Comparison of ENCODE assay signal across 19 cellular contexts in genomic region chr3:161291191-161291901, GRCh38.
A peak's percentile ranks its signal among the peaks of the same experiment; 100 is the strongest.
DNase-seq lines count a peak whose midpoint lies in the region; ATAC-seq, FAIRE-seq and TF ChIP-seq lines count a peak whose summit lies in the region.
"Had no signal": no experiment of that assay in that cellular context is flagged by ENCODE, and none has a peak within 500 bp of the region (broad histone marks: within the 10 kb centered on the region; RNA-seq: fewer than 3 reads in every experiment).

No MANE protein-coding gene starts in this region.

- no peak overlapping the region for H3K4me2 ChIP-seq in HCT116 (ENCODE audit: low read length)

- H3K27me3 ChIP-seq in HCT116 (ENCODE audit: insufficient read depth, low read length) (no peaks in the 10 kb centered on the region), pancreas (no peaks in the 10 kb centered on the region), sigmoid colon (no peaks in the 10 kb centered on the region)
- H3K27me3 ChIP-seq: gastrocnemius medialis had no signal

- no peak for TF ChIP-seq RAD21 in HCT116 (IDR thresholded peaks at IDR 0.05; ENCODE audit: low read depth)

- BruUV-seq in HCT116 (replicated peaks; lab: Mats Ljungman, UMichigan) (no TSS peak), MCF 10A (replicated peaks; lab: Mats Ljungman, UMichigan) (no TSS peak)

- no peaks in the 10 kb centered on the region for H3K79me2 ChIP-seq in HCT116 (ENCODE audit: insufficient read depth, low read length)

- H3K27me3 Mint-ChIP-seq in MCF 10A (ENCODE audit: insufficient read depth, unreplicated experiment) = no peaks in the 10 kb centered on the region
- H3K27me3 Mint-ChIP-seq: B cell had no signal

- TF ChIP-seq EP300 in sigmoid colon (IDR thresholded peaks at IDR 0.05) = no peak

- H3K27ac ChIP-seq in HCT116 (ENCODE audit: low read depth, low read length) = no peak overlapping the region
- no peak overlapping the region for H3K27ac ChIP-seq in pancreas
- no peak overlapping the region for H3K27ac ChIP-seq in sigmoid colon
- H3K27ac ChIP-seq: gastrocnemius medialis had no signal

- no peak for TF ChIP-seq CTCF in HCT116 (IDR thresholded peaks at IDR 0.05 in 2 of 3, conservative IDR thresholded peaks at IDR 0.05 in 1 of 3; ENCODE audit: borderline replicate concordance in 1 of 3, insufficient read depth in 1 of 3, low read depth in 2 of 3, low read length in 2 of 3)
- no peak for TF ChIP-seq CTCF in MCF 10A (IDR thresholded peaks at IDR 0.05; ENCODE audit: unreplicated experiment)
- TF ChIP-seq CTCF in pancreas (IDR thresholded peaks at IDR 0.05) = no peak
- TF ChIP-seq CTCF in sigmoid colon (IDR thresholded peaks at IDR 0.05) = no peak

- H3K27ac Mint-ChIP-seq in MCF 10A (ENCODE audit: low read depth, unreplicated experiment) = peak overlapping the region; percentile 44
- H3K27ac Mint-ChIP-seq: activated CD4-positive, alpha-beta T cell treated with anti-CD3 and anti-CD28 coated beads, Interleukin-2, amount 10 ng/mL, durations not matched to agents 24 days and 14 days; activated naive CD8-positive, alpha-beta T cell treated with anti-CD3 and anti-CD28 coated beads for 36 hours; B cell; effector memory CD8-positive, alpha-beta T cell; immature natural killer cell had no signal

- DNase-seq in HCT116 (ENCODE audit: low read depth, low spot score) (no peak), NCI-H2107 treated with DMSO at 0.1 percent for 48 hours (lab: John Stamatoyannopoulos, UW; ENCODE audit: unreplicated experiment) (peak; percentile 100), MCF 10A (ENCODE audit: unreplicated experiment) (peak; percentile 97), pancreas (peak; percentile 48 to 78 (median 60)), sigmoid colon (no peak), 8988T (no peak)
- no peak for DNase-seq in NK-92 treated with Interleukin-12 subunit alpha and Interleukin-12 subunit beta, amount 100 ng/mL, for 24 hours (lab: John Stamatoyannopoulos, UW)
- DNase-seq: activated CD4-positive, alpha-beta T cell treated with anti-CD3 and anti-CD28 coated beads, Interleukin-2, amount 10 ng/mL, durations not matched to agents 24 days and 14 days; activated naive CD8-positive, alpha-beta T cell treated with anti-CD3 and anti-CD28 coated beads for 36 hours; activated T-cell treated with anti-CD3 and anti-CD28 coated beads, Interleukin-2, amount 50 U/mL, for 1 hour; effector memory CD8-positive, alpha-beta T cell; gastrocnemius medialis; immature natural killer cell; KG1; NCI-H1436 treated with DMSO at 0.1 percent for 48 hours; stimulated activated naive CD4-positive, alpha-beta T cell treated with Interleukin-2 at 50 U/mL for 16 hours; T-helper 9 cell had no signal

- H3K36me3 ChIP-seq in HCT116 (ENCODE audit: control insufficient read depth in 1 of 2, insufficient read depth in 2 of 2, low read length in 2 of 2) (no peaks in the 10 kb centered on the region), pancreas (no peaks in the 10 kb centered on the region), sigmoid colon (no peaks in the 10 kb centered on the region)
- H3K36me3 ChIP-seq: gastrocnemius medialis, HAP-1 had no signal

- TF ChIP-seq POLR2A in HCT116 (IDR thresholded peaks at IDR 0.05; ENCODE audit: borderline replicate concordance, extremely low read depth, insufficient read depth, insufficient read length) = no peak
- TF ChIP-seq POLR2A in sigmoid colon (IDR thresholded peaks at IDR 0.05) = no peak

- H3K4me3 ChIP-seq in HCT116 (replicated peaks in 1 of 2; ENCODE audit: low read depth in 1 of 2, low read length in 2 of 2) (no peak overlapping the region), pancreas (no peak overlapping the region), sigmoid colon (no peak overlapping the region)
- H3K4me3 ChIP-seq: gastrocnemius medialis, HAP-1 had no signal

- no peaks in the 10 kb centered on the region for H3K9me3 Mint-ChIP-seq in MCF 10A (ENCODE audit: unreplicated experiment)
- H3K9me3 Mint-ChIP-seq: effector memory CD8-positive, alpha-beta T cell had no signal

- H3K9me2 ChIP-seq in HCT116 (ENCODE audit: insufficient read depth) = no peaks in the 10 kb centered on the region

- no peak overlapping the region for H3K9ac ChIP-seq in HCT116 (ENCODE audit: low read length)

- RAD21 ChIA-PET in HCT116 (lab: Charles Lee; ENCODE audit: low non-redundant PET in 1 of 2, low total read pairs in 2 of 2, uncharacterized antibody in 2 of 2, unreplicated experiment in 2 of 2) = no interaction called here

- WGBS in pancreas, 2 donors = 73 to 76% methylated on average over 5 of the region's 5 CpGs
- 75 to 92% methylated on average over 5 of the region's 5 CpGs for WGBS in sigmoid colon, 2 donors

- CTCF ChIA-PET in HCT116 (lab: Charles Lee) (no interaction called here), MCF 10A (lab: Yijun Ruan, JAX) (interaction anchor here (0.6 to 2.1 kb wide), 11 partner anchors 11 to 443 kb away, joined by 3 to 16 read pairs (median 5); no protein-coding TSS in a partner anchor)

- FAIRE-seq in pancreas (lab: Jason Lieb, UNC) = no peak

- ATAC-seq in HCT116 (0 out of 2 replicates have a peak, but pooled peaks have one; percentile 25), pancreas (peak; percentile 70 to 86 (median 82))
- ATAC-seq: effector memory CD8-positive, alpha-beta T cell; gastrocnemius medialis had no signal

- H3K9me3 ChIP-seq in HCT116 (ENCODE audit: control insufficient read depth in 1 of 2, insufficient read depth in 1 of 2, low read depth in 1 of 2, low read length in 2 of 2) (no peaks in the 10 kb centered on the region; a peak in 2 of 4 replicates), pancreas (no peaks in the 10 kb centered on the region), sigmoid colon (no peaks in the 10 kb centered on the region)
- H3K9me3 ChIP-seq: gastrocnemius medialis, HAP-1 had no signal

- no peak overlapping the region for H2AFZ ChIP-seq in HCT116 (ENCODE audit: low read depth, low read length, poor library complexity, severe bottlenecking)

- POLR2A ChIA-PET in HCT116 (lab: Charles Lee) (no interaction called here), MCF 10A (lab: Yijun Ruan, JAX) (interaction anchor here (0.6 to 1.8 kb wide), 14 partner anchors 10 to 1526 kb away, joined by 3 to 9 read pairs (median 4); partner anchors contain the start of gene SPTSSB)

- H3K4me1 Mint-ChIP-seq in MCF 10A (ENCODE audit: insufficient read depth, unreplicated experiment) = peaks cover 14% of the 10 kb centered on the region
- H3K4me1 Mint-ChIP-seq: activated CD4-positive, alpha-beta T cell treated with anti-CD3 and anti-CD28 coated beads, Interleukin-2, amount 10 ng/mL, durations not matched to agents 24 days and 14 days; activated naive CD8-positive, alpha-beta T cell treated with anti-CD3 and anti-CD28 coated beads for 36 hours; B cell; immature natural killer cell had no signal

- peak overlapping the region; percentile 29 for H3K4me3 Mint-ChIP-seq in MCF 10A (ENCODE audit: unreplicated experiment)
- H3K4me3 Mint-ChIP-seq: activated CD4-positive, alpha-beta T cell treated with anti-CD3 and anti-CD28 coated beads, Interleukin-2, amount 10 ng/mL, durations not matched to agents 24 days and 14 days; activated naive CD8-positive, alpha-beta T cell treated with anti-CD3 and anti-CD28 coated beads for 36 hours; B cell; effector memory CD8-positive, alpha-beta T cell; immature natural killer cell had no signal

- H4K20me1 ChIP-seq in HCT116 (ENCODE audit: insufficient read depth) = no peaks in the 10 kb centered on the region

- H3K36me3 Mint-ChIP-seq in MCF 10A (ENCODE audit: insufficient read depth, unreplicated experiment) = no peaks in the 10 kb centered on the region

- intact Hi-C loops in HCT116 (cut with micrococcal nuclease) = no loop called here
- intact Hi-C loops in MCF 10A (cut with micrococcal nuclease) = no loop called here
- intact Hi-C loops in pancreas (cut with DNase I) = no loop called here
- intact Hi-C loops in sigmoid colon (cut with DNase I) = no loop called here

- H3K4me1 ChIP-seq in HCT116 (ENCODE audit: control insufficient read depth in 1 of 2, insufficient read depth in 2 of 2, low read length in 2 of 2) = peaks cover 0 to 8% of the 10 kb centered on the region in 2 experiments; a peak in 1 of 4 replicates
- H3K4me1 ChIP-seq in pancreas = no peaks in the 10 kb centered on the region
- H3K4me1 ChIP-seq in sigmoid colon = no peaks in the 10 kb centered on the region
- H3K4me1 ChIP-seq: gastrocnemius medialis, HAP-1 had no signal

TF ChIP-seq in HCT116, 20 proteins besides CTCF, POLR2A, EP300 and RAD21 (continues in another document):
- no peak for TF ChIP-seq POLR2AphosphoS5 (IDR thresholded peaks at IDR 0.05; ENCODE audit: low read depth, low read length)
- TF ChIP-seq YY1 (IDR thresholded peaks at IDR 0.05; ENCODE audit: extremely low read depth, insufficient replicate concordance, low read depth, low read length) = no peak
- TF ChIP-seq ZBTB33 (IDR thresholded peaks at IDR 0.05; ENCODE audit: extremely low read depth, insufficient replicate concordance, low read length) = no peak
- TF ChIP-seq EZH2phosphoT487 (IDR thresholded peaks at IDR 0.05; ENCODE audit: borderline replicate concordance) = no peak
- TF ChIP-seq ZFX (IDR thresholded peaks at IDR 0.05) = no peak
- no peak for TF ChIP-seq EGR1 (IDR thresholded peaks at IDR 0.05; ENCODE audit: low read depth)
- no peak for TF ChIP-seq SIN3A (IDR thresholded peaks at IDR 0.05; ENCODE audit: low read depth)
- no peak for TF ChIP-seq CEBPB (IDR thresholded peaks at IDR 0.05; ENCODE audit: low read depth)
- TF ChIP-seq MAX (IDR thresholded peaks at IDR 0.05) = no peak
- no peak for TF ChIP-seq ELF1 (IDR thresholded peaks at IDR 0.05; ENCODE audit: borderline replicate concordance, low read depth)
- no peak for TF ChIP-seq JUND (IDR thresholded peaks at IDR 0.05)
- no peak for TF ChIP-seq EZH2 (IDR thresholded peaks at IDR 0.05)

Comparison
In these comparisons a context has a peak if more than half of its experiments do, and no peak if none do; other contexts are left out.
1. DNase-seq: peak in NCI-H2107 treated with DMSO at 0.1 percent for 48 hours (single experiment), MCF 10A (single experiment) and pancreas (6 of 6); none in HCT116 (single experiment), NK-92 treated with Interleukin-12 subunit alpha and Interleukin-12 subunit beta, amount 100 ng/mL, for 24 hours (single experiment), sigmoid colon (single experiment) and 8988T (single experiment).